Comparison of ENCODE assay signal across 22 cellular contexts in the genomic region with DNA sequence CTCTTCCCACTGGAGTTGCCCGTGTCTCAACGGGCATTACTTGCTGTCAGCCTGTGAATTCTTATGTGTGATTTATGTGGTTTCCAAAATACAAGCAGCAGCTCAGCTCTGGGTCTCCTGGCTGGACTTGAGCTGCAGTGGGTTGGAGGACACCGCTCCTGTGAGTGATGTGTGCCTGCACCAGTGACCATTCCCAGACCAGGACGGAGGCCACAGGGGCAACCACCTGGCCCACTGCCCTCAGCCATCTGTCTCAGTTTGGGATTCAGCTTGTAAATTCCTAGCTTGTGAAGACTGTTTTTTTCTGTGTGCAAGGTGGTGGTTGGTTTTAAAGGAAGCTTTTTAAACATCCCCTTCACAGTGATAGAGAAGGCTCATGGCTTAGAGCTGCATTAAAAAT.
DNase-seq lines count a peak whose midpoint lies in the region; ATAC-seq and TF ChIP-seq lines count a peak whose summit lies in the region.
"Had no signal": no experiment of that assay in that cellular context is flagged by ENCODE, and none has a peak within 500 bp of the region (broad histone marks: within the 10 kb centered on the region; RNA-seq: fewer than 3 reads in every experiment).

No MANE protein-coding gene starts in this region.

- H3K4me1 ChIP-seq in Panc1 (ENCODE audit: control insufficient read depth, insufficient read depth, low read length): peaks cover 7% of the 10 kb centered on the region; the same call in 1 of the 2 replicates
- H3K4me1 ChIP-seq: BE2C, Caco-2 had no signal

- ATAC-seq in Panc1: no peak
- no peak for ATAC-seq in HG03159 (IDR thresholded peaks at IDR 0.05; ENCODE audit: unreplicated experiment)
- ATAC-seq: GM12878, HCT116, K562 had no signal

- no peaks in the 10 kb centered on the region for H3K36me3 ChIP-seq in Panc1 (ENCODE audit: control insufficient read depth, insufficient read depth, low read length)
- H3K36me3 ChIP-seq: BE2C had no signal

- no peak overlapping the region for H3K4me3 Mint-ChIP-seq in nephron progenitor cell
- H3K4me3 Mint-ChIP-seq: CD4-positive, CD25-positive, alpha-beta regulatory T cell; CD8-positive, alpha-beta memory T cell; HFFc6 had no signal

- peaks cover 7% of the 10 kb centered on the region for H3K9me3 Mint-ChIP-seq in nephron progenitor cell
- H3K9me3 Mint-ChIP-seq: CD4-positive, CD25-positive, alpha-beta regulatory T cell; CD8-positive, alpha-beta memory T cell; HFFc6 had no signal

- peaks cover 4% of the 10 kb centered on the region for H3K36me3 Mint-ChIP-seq in nephron progenitor cell (ENCODE audit: low read depth)
- H3K36me3 Mint-ChIP-seq: CD4-positive, CD25-positive, alpha-beta regulatory T cell; CD8-positive, alpha-beta memory T cell had no signal

- no peak overlapping the region for H3K4me3 ChIP-seq in Panc1 (ENCODE audit: low read depth in 2 of 2, low read length in 2 of 2)
- H3K4me3 ChIP-seq: GM12878, K562 had no signal

- POLR2A ChIA-PET in Panc1 (lab: Charles Lee): no interaction called here

- DNase-seq in DMS 273 treated with DMSO at 0.1 percent for 48 hours (lab: John Stamatoyannopoulos, UW) (peak; percentile 35), Panc1 (ENCODE audit: low read depth, low spot score) (no peak), nephron progenitor cell (peak; percentile 15), hepatic stellate cell (ENCODE audit: low spot score) (no peak), COLO829 (ENCODE audit: low spot score) (no peak)
- DNase-seq: ACHN; BE2C; C1 segment of cervical spinal cord; Caco-2; CD4-positive, CD25-positive, alpha-beta regulatory T cell; CD8-positive, alpha-beta memory T cell; DMS53; DND-41; EL; GOT3; H7; HFFc6; IMR-90 had no signal

- H3K27me3 ChIP-seq in Panc1 (ENCODE audit: control insufficient read depth, insufficient read depth, low read length): no peaks in the 10 kb centered on the region
- H3K27me3 ChIP-seq: BE2C had no signal

- H3K27ac Mint-ChIP-seq in nephron progenitor cell: peak overlapping the region; percentile 42
- H3K27ac Mint-ChIP-seq: CD4-positive, CD25-positive, alpha-beta regulatory T cell; HFFc6 had no signal

- CTCF ChIA-PET in Panc1 (lab: Charles Lee): no interaction called here

- H3K4me1 Mint-ChIP-seq in nephron progenitor cell: peaks cover 78% of the 10 kb centered on the region

- intact Hi-C loops in Panc1 (cut with micrococcal nuclease; ENCODE audit: unreplicated experiment): no loop called here

- in situ Hi-C loops in Panc1 (cut with HindIII; ENCODE audit: low pct_unique_long_range_greater_than_20kb, low sequenced_read_pairs): no loop called here

- no TSS peak for BruUV-seq in Panc1 (replicated peaks; lab: Mats Ljungman, UMichigan)

- TF ChIP-seq CTCF in Panc1 (IDR thresholded peaks at IDR 0.05) (no peak), nephron progenitor cell (IDR thresholded peaks at IDR 0.05) (no peak)

- peaks cover 8% of the 10 kb centered on the region for H3K27me3 Mint-ChIP-seq in nephron progenitor cell (ENCODE audit: low read depth, poor library complexity)

- H3K9me3 ChIP-seq in Panc1 (ENCODE audit: control insufficient read depth, insufficient read depth, low read depth, low read length): no peaks in the 10 kb centered on the region
- H3K9me3 ChIP-seq: BE2C, Caco-2 had no signal

- peak overlapping the region; percentile 61; the same call in 1 of the 2 replicates for H3K27ac ChIP-seq in Panc1 (ENCODE audit: low read length)

Comparison
In these comparisons a context has a peak if more than half of its experiments do, and no peak if none do; other contexts are left out.
1. DNase-seq: peak in DMS 273 treated with DMSO at 0.1 percent for 48 hours (single experiment) and nephron progenitor cell (single experiment); none in Panc1 (single experiment), hepatic stellate cell (single experiment) and COLO829 (single experiment).